ENCODE assay signal across 11 cellular contexts in the genomic region with DNA sequence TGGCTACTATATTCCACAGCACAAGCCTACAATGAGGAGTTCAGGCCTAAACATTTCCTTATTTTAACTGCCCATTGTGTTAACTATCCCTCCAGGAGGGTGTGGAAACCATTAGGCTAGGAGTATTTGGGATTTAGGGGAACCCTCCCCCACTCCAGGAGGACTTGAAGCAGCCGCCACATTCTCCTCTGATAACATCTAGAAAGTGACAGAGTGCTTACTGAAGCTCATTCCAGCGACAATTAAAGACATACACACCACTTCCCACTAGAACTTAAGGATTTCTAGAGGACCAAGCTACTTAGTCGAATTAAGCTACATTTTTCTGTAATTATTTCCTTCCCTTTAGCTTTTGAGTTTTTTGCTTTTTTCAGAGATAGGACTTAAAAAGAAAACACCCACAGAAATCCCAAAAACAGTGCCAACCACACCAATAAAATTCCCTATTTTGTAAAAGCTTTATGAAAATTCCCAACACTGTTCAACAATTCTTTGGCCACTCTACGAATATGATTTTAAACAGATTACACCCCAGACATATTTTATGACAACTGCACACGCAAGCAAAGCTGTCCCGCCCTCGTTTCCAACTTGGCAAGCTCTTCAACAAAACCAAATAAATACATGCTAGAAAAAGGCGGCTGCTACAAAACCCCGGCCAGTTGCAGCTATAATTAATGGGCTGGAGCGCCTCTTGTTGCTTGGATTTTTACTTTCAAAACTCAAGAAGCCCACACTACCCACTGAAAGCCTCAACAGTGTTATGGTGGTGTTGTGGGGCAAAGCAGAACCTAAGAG. TPM values are rescaled to one million over a fixed set of nuclear protein-coding genes. Genes with fewer than 3 reads are reported as not detected.
DNase-seq lines count a peak whose midpoint lies in the region; ATAC-seq and TF ChIP-seq lines count a peak whose summit lies in the region.
"Had no signal": no experiment of that assay in that cellular context is flagged by ENCODE, and none has a peak within 500 bp of the region (broad histone marks: within the 10 kb centered on the region; RNA-seq: fewer than 3 reads in every experiment).

No MANE protein-coding gene starts in this region.

- DNase-seq in HAP-1 (ENCODE audit: low spot score in 2 of 2) (peak; percentile 47 to 62), WTC11 (ENCODE audit: low spot score) (no peak), right atrium auricular region (ENCODE audit: low spot score) (no peak), sigmoid colon (peak; percentile 94), T-helper 17 cell (no peak), medulla oblongata (ENCODE audit: extremely low spot score) (no peak), NCI-H2171 (lab: John Stamatoyannopoulos, UW) (no peak)
- DNase-seq: T-cell had no signal

- CTCF ChIA-PET in WTC11 (lab: Charles Lee), result interaction anchor here (0.7 to 3.6 kb wide), 8 partner anchors 9 to 218 kb away, joined by 3 to 22 read pairs (median 6); no protein-coding TSS in a partner anchor

- H3K27ac Mint-ChIP-seq in WTC11, result peak overlapping the region; percentile 43; the same call in 1 of the 2 replicates
- H3K27ac Mint-ChIP-seq in T-helper 17 cell, result no peak overlapping the region
- H3K27ac Mint-ChIP-seq: T-cell had no signal

- no peaks in the 10 kb centered on the region for H3K27me3 ChIP-seq in HAP-1 (ENCODE audit: low read depth)
- no peaks in the 10 kb centered on the region for H3K27me3 ChIP-seq in right atrium auricular region
- peaks cover 0 to 15% (median 0%) of the 10 kb centered on the region in 3 donors for H3K27me3 ChIP-seq in sigmoid colon

- H3K36me3 ChIP-seq in HAP-1 (replicated peaks), result no peaks in the 10 kb centered on the region
- H3K36me3 ChIP-seq in right atrium auricular region, result no peaks in the 10 kb centered on the region
- H3K36me3 ChIP-seq in sigmoid colon, result no peaks in the 10 kb centered on the region

- H3K36me3 Mint-ChIP-seq in WTC11 (no peaks in the 10 kb centered on the region), T-helper 17 cell (ENCODE audit: low read depth) (peaks cover 2% of the 10 kb centered on the region)
- H3K36me3 Mint-ChIP-seq: T-cell had no signal

- ATAC-seq in WTC11 (peak; percentile 6), T-helper 17 cell (no peak), GM18868 (IDR thresholded peaks at IDR 0.05; ENCODE audit: unreplicated experiment) (no peak)
- ATAC-seq: HCT116, T-cell had no signal

- 8 to 42% methylated on average over 10 of the region's 10 CpGs for WGBS in sigmoid colon, 2 donors

- no peak for TF ChIP-seq POLR2A in sigmoid colon (IDR thresholded peaks at IDR 0.05)

- H3K4me1 Mint-ChIP-seq in WTC11 (peaks cover 54% of the 10 kb centered on the region), T-helper 17 cell (peaks cover 2% of the 10 kb centered on the region)

- H3K4me1 ChIP-seq in HAP-1, result peaks cover 38% of the 10 kb centered on the region
- peaks cover 0 to 31% of the 10 kb centered on the region in 2 donors for H3K4me1 ChIP-seq in right atrium auricular region
- H3K4me1 ChIP-seq in sigmoid colon, result peaks cover 0 to 71% (median 58%) of the 10 kb centered on the region in 4 donors

- TF ChIP-seq CTCF in WTC11 (IDR thresholded peaks at IDR 0.05) (no peak), right atrium auricular region (IDR thresholded peaks at IDR 0.05) (peak in 1 of 2 donors; percentile 25), sigmoid colon (IDR thresholded peaks at IDR 0.05) (no peak)

- H3K27ac ChIP-seq in right atrium auricular region (peak overlapping the region; percentile 80 to 82), sigmoid colon (peak overlapping the region; percentile 88 to 95 (median 92))

- TF ChIP-seq EP300 in sigmoid colon (IDR thresholded peaks at IDR 0.05), result peak; percentile 79 to 97 (median 92)

- H3K27me3 Mint-ChIP-seq in WTC11 (ENCODE audit: low read depth) (peaks cover 23% of the 10 kb centered on the region), T-helper 17 cell (peaks cover 56% of the 10 kb centered on the region)

- no peak overlapping the region for H3K4me3 ChIP-seq in HAP-1
- H3K4me3 ChIP-seq in right atrium auricular region, result peak overlapping the region; percentile 12 to 14
- peak overlapping the region in 3 of 4 donors; percentile 9 to 66 (median 17) for H3K4me3 ChIP-seq in sigmoid colon
- H3K4me3 ChIP-seq: skin epidermis had no signal

- in situ Hi-C loops in HAP-1 (cut with MboI; ENCODE audit: low sequenced_read_pairs), result no loop called here

- H3K9me3 Mint-ChIP-seq in WTC11, result peaks cover 13% of the 10 kb centered on the region

- intact Hi-C loops in sigmoid colon (cut with DNase I), result loop anchor here (2.0 to 5.0 kb wide), 2 partner anchors 73 to 523 kb away; a partner anchor contains a TSS

- H3K4me3 Mint-ChIP-seq in WTC11, result peak overlapping the region; percentile 18; the same call in 1 of the 2 replicates
- no peak overlapping the region for H3K4me3 Mint-ChIP-seq in T-helper 17 cell
- H3K4me3 Mint-ChIP-seq: T-cell had no signal

- H3K9me3 ChIP-seq in HAP-1 (no peaks in the 10 kb centered on the region), right atrium auricular region (no peaks in the 10 kb centered on the region), sigmoid colon (no peaks in the 10 kb centered on the region), T-helper 17 cell (ENCODE audit: control insufficient read depth, low read length, poor library complexity, severe bottlenecking) (no peaks in the 10 kb centered on the region)

- POLR2A ChIA-PET in WTC11 (lab: Charles Lee), result no interaction called here

TF ChIP-seq in WTC11, 78 proteins besides CTCF, POLR2A, EP300 and RAD21:
- TF ChIP-seq ESRRA (CRISPR knock-in tag; IDR thresholded peaks at IDR 0.05; ENCODE audit: borderline replicate concordance), result no peak

RNA-seq across cellular contexts. Expression of a gene that starts 4.6 kb away (rescaled TPM):
- 15.2 to 19.8 TPM (median 15.9 TPM) in 3 replicates for total RNA-seq in WTC11 (2021)
- total RNA-seq in right atrium auricular region, result 10 to 100 TPM; 21.8 to 28.5 TPM
- 10 to 100 TPM; 51.4 to 81.7 (median 59.8) TPM for total RNA-seq in sigmoid colon
- polyA plus RNA-seq in sigmoid colon, result 1 to 10 TPM in 2 of 3 donors, under 1 TPM in 1; 0.46 to 7.6 (median 1.2) TPM
- under 1 TPM; 0.22 to 0.37 TPM for total RNA-seq in T-helper 17 cell

Comparison
In these comparisons a context has a peak if more than half of its experiments do, and no peak if none do; other contexts are left out.
1. DNase-seq: peak in HAP-1 (2 of 2) and sigmoid colon (single experiment); none in WTC11 (single experiment), right atrium auricular region (single experiment), T-helper 17 cell (0 of 3), medulla oblongata (single experiment) and NCI-H2171 (single experiment).
2. RNA of a gene that starts 4.6 kb away (total RNA-seq): 51.4 to 81.7 TPM in sigmoid colon, 21.8 to 28.5 TPM in right atrium auricular region and 15.2 to 19.8 TPM in WTC11; 0.22 to 0.37 TPM in T-helper 17 cell; every median in the first group is over 10 times any median in the second.